ENCODE assay signal across 23 cellular contexts in the genomic region with DNA sequence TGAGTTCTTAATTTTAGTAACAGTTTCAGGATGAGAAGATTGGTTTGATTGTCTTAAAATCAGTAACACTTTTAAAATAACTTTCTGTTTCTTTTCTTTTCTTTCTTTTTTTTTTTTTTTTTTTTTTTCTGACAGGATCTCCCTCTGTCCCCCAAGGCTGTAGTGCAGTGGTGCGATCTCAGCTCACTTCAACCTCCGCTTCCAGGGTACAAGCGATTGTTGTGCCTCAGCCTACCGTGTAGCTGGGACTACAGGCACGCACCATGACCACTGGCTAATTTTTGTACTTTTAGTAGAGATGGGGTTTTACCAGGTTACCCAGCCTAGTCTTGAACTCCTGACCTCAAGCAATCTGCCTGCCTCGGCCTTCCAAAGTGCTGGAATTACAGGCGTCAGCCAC. TPM values are rescaled to one million over a fixed set of nuclear protein-coding genes. Genes with fewer than 3 reads are reported as not detected.
"Had no signal": no experiment of that assay in that cellular context is flagged by ENCODE, and none has a peak within 500 bp of the region (broad histone marks: within the 10 kb centered on the region; RNA-seq: fewer than 3 reads in every experiment).

No MANE protein-coding gene starts in this region.

- H3K9ac ChIP-seq: parathyroid adenoma had no signal

- H3K27me3 ChIP-seq: foreskin keratinocyte, gastroesophageal sphincter, heart left ventricle, hepatocyte, right lobe of liver, suprapubic skin, transverse colon, upper lobe of right lung, uterus had no signal

- H3K4me2 ChIP-seq: hepatocyte had no signal

- H2AFZ ChIP-seq: hepatocyte, parathyroid adenoma had no signal

- H3K27ac ChIP-seq: epithelial cell of prostate, foreskin keratinocyte, gastroesophageal sphincter, heart left ventricle, hepatocyte, parathyroid adenoma, right lobe of liver, suprapubic skin, transverse colon, upper lobe of right lung, uterus had no signal

- H3K79me2 ChIP-seq: hepatocyte, parathyroid adenoma had no signal

- FAIRE-seq: kidney, small intestine had no signal

- H3K4me3 ChIP-seq: gastroesophageal sphincter, heart left ventricle, hepatocyte, lung, right lobe of liver, suprapubic skin, transverse colon, upper lobe of right lung, uterus had no signal

- DNase-seq: effector CD8-positive, alpha-beta T cell; endodermal cell; foreskin keratinocyte; heart left ventricle; kidney; natural killer cell; occipital lobe; right lobe of liver; small intestine; stimulated activated CD4-positive, alpha-beta T cell treated with anti-CD3 and anti-CD28 coated beads, Interleukin-15, amount 100 ng/mL, for 24 hours; stimulated activated CD4-positive, alpha-beta T cell treated with anti-CD3 and anti-CD28 coated beads, Interleukin-2, amount 100 ng/mL, for 48 hours; stimulated activated naive B cell treated with anti-CD40 and anti-IgM and Interleukin-4, amounts not matched to agents 10 μg/mL and 1 μg/mL and 100 μg/mL, for 72 hours; stimulated activated naive CD8-positive, alpha-beta T cell treated with anti-CD3 and anti-CD28 coated beads, Interleukin-15, amount 100 ng/mL, for 72 hours; transverse colon; upper lobe of right lung; uterus had no signal

- H3K4me1 ChIP-seq: foreskin keratinocyte, gastroesophageal sphincter, heart left ventricle, parathyroid adenoma, right lobe of liver, suprapubic skin, transverse colon, upper lobe of right lung, uterus had no signal

- H3K9me3 ChIP-seq: gastroesophageal sphincter, heart left ventricle, right lobe of liver, suprapubic skin, transverse colon, upper lobe of right lung, uterus had no signal

- H3K36me3 ChIP-seq: gastroesophageal sphincter, heart left ventricle, right lobe of liver, suprapubic skin, transverse colon, upper lobe of right lung, uterus had no signal

RNA-seq across cellular contexts. Expression of a gene that starts 33.7 kb away (rescaled TPM):
- total RNA-seq: left lobe of liver had no signal
